ENCODE assay signal across 8 cellular contexts in genomic region chr13:113759525-113760137, GRCh38. TPM values are rescaled to one million over a fixed set of nuclear protein-coding genes. Genes with fewer than 3 reads are reported as not detected.
DNase-seq lines count a peak whose midpoint lies in the region; ATAC-seq and TF ChIP-seq lines count a peak whose summit lies in the region.

No MANE protein-coding gene starts in this region.

- no peak overlapping the region for H3K27ac Mint-ChIP-seq in activated naive CD8-positive, alpha-beta T cell treated with anti-CD3 and anti-CD28 coated beads for 36 hours

- H3K27ac ChIP-seq in AG04450 (ENCODE audit: low read depth, low read length), result no peak overlapping the region

- peaks cover 61% of the 10 kb centered on the region for H3K27me3 Mint-ChIP-seq in activated naive CD8-positive, alpha-beta T cell treated with anti-CD3 and anti-CD28 coated beads for 36 hours

- CTCF ChIA-PET in AG04450 (lab: Charles Lee), result no interaction called here
- CTCF ChIA-PET in HEK293T (lab: Yijun Ruan, JAX), result no interaction called here

- peaks cover 29% of the 10 kb centered on the region for H3K27me3 ChIP-seq in AG04450 (ENCODE audit: control insufficient read depth, insufficient read depth, low read length)

- H3K9me3 Mint-ChIP-seq in activated naive CD8-positive, alpha-beta T cell treated with anti-CD3 and anti-CD28 coated beads for 36 hours, result no peaks in the 10 kb centered on the region

- DNase-seq in AG04450 (ENCODE audit: low read depth, low spot score) (no peak), HEK293T (ENCODE audit: extremely low spot score) (peak; percentile 12), hepatic stellate cell (ENCODE audit: low spot score) (peak; percentile 41), pulmonary artery endothelial cell (ENCODE audit: low read depth, low spot score) (peak; percentile 53), foreskin melanocyte (no peak)
- no peak for DNase-seq in activated naive CD8-positive, alpha-beta T cell treated with anti-CD3 and anti-CD28 coated beads for 36 hours
- DNase-seq in activated CD8-positive, alpha-beta memory T cell treated with anti-CD3 and anti-CD28 coated beads, Interleukin-2, amount 50 U/mL, for 48 hours, result no peak

- H3K4me3 Mint-ChIP-seq in activated naive CD8-positive, alpha-beta T cell treated with anti-CD3 and anti-CD28 coated beads for 36 hours, result peak overlapping the region; percentile 83

- TF ChIP-seq CTCF in AG04450 (IDR thresholded peaks at IDR 0.05; ENCODE audit: low read depth, low read length), result no peak

- POLR2A ChIA-PET in AG04450 (lab: Yijun Ruan, JAX) (no interaction called here), HEK293T (lab: Yijun Ruan, JAX) (no interaction called here)

- ATAC-seq in GM21825 (IDR thresholded peaks at IDR 0.05; ENCODE audit: unreplicated experiment), result no peak

- H3K4me1 Mint-ChIP-seq in activated naive CD8-positive, alpha-beta T cell treated with anti-CD3 and anti-CD28 coated beads for 36 hours, result peaks cover 9% of the 10 kb centered on the region

- peak overlapping the region; percentile 64 for H3K4me3 ChIP-seq in AG04450 (ENCODE audit: low read depth, low read length)

- H3K9me3 ChIP-seq in AG04450 (ENCODE audit: control insufficient read depth, insufficient read depth, low read length), result no peaks in the 10 kb centered on the region; the same call in 1 of the 2 replicates

- H3K36me3 Mint-ChIP-seq in activated naive CD8-positive, alpha-beta T cell treated with anti-CD3 and anti-CD28 coated beads for 36 hours, result no peaks in the 10 kb centered on the region

TF ChIP-seq in HEK293T, 16 proteins besides CTCF, POLR2A, EP300 and RAD21:
- peak; percentile 34 for TF ChIP-seq L3MBTL2 (conservative IDR thresholded peaks at IDR 0.05)
- TF ChIP-seq FOXK2 (IDR thresholded peaks at IDR 0.05), result no peak
- TF ChIP-seq SP1 (IDR thresholded peaks at IDR 0.05), result no peak

RNA-seq across cellular contexts. Expression of gene TMEM255B, which starts 0.6 kb away (rescaled TPM):
- polyA plus RNA-seq in AG04450 (2011; rRNA removed), result 4.1 and 4.3 TPM in 2 replicates
- polyA minus RNA-seq in AG04450 (2011; rRNA and poly(A)+ RNA removed), result 0.48 and 0.55 TPM in 2 replicates
- total RNA-seq in activated naive CD8-positive, alpha-beta T cell treated with anti-CD3 and anti-CD28 coated beads for 36 hours, result 1 to 10 TPM; 1.1 to 1.2 TPM
- 19.1 and 37.3 TPM in 2 replicates for total RNA-seq in pulmonary artery endothelial cell

Comparison
In these comparisons a context has a peak if more than half of its experiments do, and no peak if none do; other contexts are left out.
1. DNase-seq: peak in HEK293T (single experiment), hepatic stellate cell (single experiment) and pulmonary artery endothelial cell (single experiment); none in AG04450 (single experiment), activated naive CD8-positive, alpha-beta T cell treated with anti-CD3 and anti-CD28 coated beads for 36 hours (single experiment), activated CD8-positive, alpha-beta memory T cell treated with anti-CD3 and anti-CD28 coated beads, Interleukin-2, amount 50 U/mL, for 48 hours (single experiment) and foreskin melanocyte (single experiment).